In the genomic region with DNA sequence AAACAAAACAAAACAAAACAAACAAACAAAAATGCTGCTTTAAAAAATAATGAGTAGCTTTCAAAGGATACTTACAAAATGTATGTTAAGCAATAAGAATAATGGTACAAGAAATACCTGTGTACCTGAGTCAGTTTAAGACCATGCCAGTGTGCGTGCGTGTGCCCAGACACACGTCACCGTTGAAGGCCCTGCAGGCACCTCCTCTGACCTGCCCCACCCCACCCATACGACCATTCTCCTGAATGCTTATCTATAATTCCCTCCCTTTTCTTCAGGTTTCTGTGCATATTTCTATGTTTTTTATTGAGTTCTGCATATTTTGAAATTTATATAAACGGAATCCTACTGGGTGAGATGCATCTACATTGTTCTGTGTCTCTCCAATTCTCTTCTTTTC, we compare ENCODE assay signal across 18 cellular contexts.
DNase-seq lines count a peak whose midpoint lies in the region; ATAC-seq and TF ChIP-seq lines count a peak whose summit lies in the region.
"Had no signal": no experiment of that assay in that cellular context is flagged by ENCODE, and none has a peak within 500 bp of the region (broad histone marks: within the 10 kb centered on the region; RNA-seq: fewer than 3 reads in every experiment).

No MANE protein-coding gene starts in this region.

- no peaks in the 10 kb centered on the region for H3K9me3 Mint-ChIP-seq in MCF 10A (ENCODE audit: unreplicated experiment)
- H3K9me3 Mint-ChIP-seq in activated naive CD8-positive, alpha-beta T cell treated with anti-CD3 and anti-CD28 coated beads for 36 hours = no peaks in the 10 kb centered on the region
- H3K9me3 Mint-ChIP-seq: CD4-positive, alpha-beta T cell; CD8-positive, alpha-beta T cell had no signal

- H2AK5ac ChIP-seq in trophoblast cell (ENCODE audit: low read length) = no peak overlapping the region

- no peaks in the 10 kb centered on the region for H3K79me2 ChIP-seq in trophoblast cell (ENCODE audit: control insufficient read depth, insufficient read depth, low read length, poor library complexity)
- H3K79me2 ChIP-seq in OCI-LY7 (ENCODE audit: insufficient read depth, low read depth, low read length) = no peaks in the 10 kb centered on the region

- H3K4me2 ChIP-seq in trophoblast cell (ENCODE audit: low read length) (no peak overlapping the region), OCI-LY7 (ENCODE audit: low read length) (no peak overlapping the region)
- H3K4me2 ChIP-seq: A549; BLaER1 treated with 17β-estradiol and CSF1 and Interleukin-3, amounts not matched to agents 10 nM and 100 nM had no signal

- no peak overlapping the region for H3K23ac ChIP-seq in trophoblast cell (ENCODE audit: low read length)

- H2BK12ac ChIP-seq in trophoblast cell (ENCODE audit: low read length) = no peak overlapping the region

- POLR2A ChIA-PET in MCF 10A (lab: Yijun Ruan, JAX) (no interaction called here), OCI-LY7 (lab: Charles Lee) (no interaction called here)

- H3K4me1 Mint-ChIP-seq in MCF 10A (ENCODE audit: insufficient read depth, unreplicated experiment) = no peaks in the 10 kb centered on the region
- peaks cover 9% of the 10 kb centered on the region for H3K4me1 Mint-ChIP-seq in activated naive CD8-positive, alpha-beta T cell treated with anti-CD3 and anti-CD28 coated beads for 36 hours

- no peak overlapping the region for H4K91ac ChIP-seq in trophoblast cell (ENCODE audit: low read depth, low read length)

- BruUV-seq in MCF 10A (replicated peaks; lab: Mats Ljungman, UMichigan) (no TSS peak), OCI-LY7 (replicated peaks; lab: Mats Ljungman, UMichigan) (no TSS peak)

- no peak overlapping the region for H2AFZ ChIP-seq in trophoblast cell (ENCODE audit: insufficient read depth, low read length, poor library complexity)
- no peak overlapping the region for H2AFZ ChIP-seq in OCI-LY7 (ENCODE audit: low read length)

- H3K9ac ChIP-seq in trophoblast cell (ENCODE audit: low read length) = no peak overlapping the region
- H3K9ac ChIP-seq: BLaER1 treated with 17β-estradiol and CSF1 and Interleukin-3, amounts not matched to agents 10 nM and 100 nM had no signal

- TF ChIP-seq POLR2A in breast epithelium (IDR thresholded peaks at IDR 0.05) = no peak

- no peak overlapping the region for H3K18ac ChIP-seq in trophoblast cell (ENCODE audit: low read length)

- peaks cover 2% of the 10 kb centered on the region for H3K79me1 ChIP-seq in trophoblast cell (ENCODE audit: low read length)

- no peak overlapping the region for H3K4me3 Mint-ChIP-seq in MCF 10A (ENCODE audit: unreplicated experiment)
- no peak overlapping the region for H3K4me3 Mint-ChIP-seq in activated naive CD8-positive, alpha-beta T cell treated with anti-CD3 and anti-CD28 coated beads for 36 hours
- H3K4me3 Mint-ChIP-seq: B cell; CD4-positive, alpha-beta T cell; CD8-positive, alpha-beta T cell had no signal

- no peaks in the 10 kb centered on the region for H3K4me1 ChIP-seq in breast epithelium
- peaks cover 8% of the 10 kb centered on the region for H3K4me1 ChIP-seq in foreskin keratinocyte
- H3K4me1 ChIP-seq in trophoblast cell (ENCODE audit: control insufficient read depth in 1 of 2, insufficient read depth in 2 of 2, low read length in 2 of 2) = peaks cover 0 to 2% of the 10 kb centered on the region in 2 experiments
- no peaks in the 10 kb centered on the region for H3K4me1 ChIP-seq in OCI-LY7 (ENCODE audit: insufficient read depth, low read length, poor library complexity, severe bottlenecking)
- H3K4me1 ChIP-seq: A549, Caco-2 had no signal

- H2BK120ac ChIP-seq in trophoblast cell (ENCODE audit: insufficient read depth, low read length, poor library complexity) = no peak overlapping the region

- no peak overlapping the region for H4K8ac ChIP-seq in trophoblast cell (ENCODE audit: low read depth, low read length)

- no peaks in the 10 kb centered on the region for H3K9me2 ChIP-seq in OCI-LY7 (ENCODE audit: insufficient read depth, low read length)

- TF ChIP-seq CTCF in MCF 10A (IDR thresholded peaks at IDR 0.05; ENCODE audit: unreplicated experiment) (no peak), breast epithelium (IDR thresholded peaks at IDR 0.05) (no peak), foreskin keratinocyte (conservative IDR thresholded peaks at IDR 0.05) (no peak), OCI-LY7 (conservative IDR thresholded peaks at IDR 0.05; ENCODE audit: low read length) (no peak)

- ATAC-seq in foreskin keratinocyte = peak; percentile 66
- ATAC-seq: A549; CD8-positive, alpha-beta T cell had no signal

- H3K27me3 Mint-ChIP-seq in MCF 10A (ENCODE audit: insufficient read depth, unreplicated experiment) = no peaks in the 10 kb centered on the region
- H3K27me3 Mint-ChIP-seq in activated naive CD8-positive, alpha-beta T cell treated with anti-CD3 and anti-CD28 coated beads for 36 hours = no peaks in the 10 kb centered on the region
- H3K27me3 Mint-ChIP-seq: B cell; CD4-positive, alpha-beta T cell had no signal

- H3K9me3 ChIP-seq in breast epithelium (no peaks in the 10 kb centered on the region), trophoblast cell (ENCODE audit: insufficient read depth, low read depth, low read length) (no peaks in the 10 kb centered on the region), OCI-LY7 (ENCODE audit: low read length) (no peaks in the 10 kb centered on the region)
- H3K9me3 ChIP-seq: A549, Caco-2 had no signal

- H3K4me3 ChIP-seq in breast epithelium = no peak overlapping the region
- H3K4me3 ChIP-seq in trophoblast cell (ENCODE audit: low read depth, low read length) = no peak overlapping the region
- H3K4me3 ChIP-seq in OCI-LY7 (ENCODE audit: low read depth, low read length, poor library complexity, severe bottlenecking) = no peak overlapping the region
- H3K4me3 ChIP-seq: A549; BLaER1 treated with 17β-estradiol and CSF1 and Interleukin-3, amounts not matched to agents 10 nM and 100 nM had no signal

- H3K27ac ChIP-seq in breast epithelium (no peak overlapping the region), foreskin keratinocyte (peak overlapping the region; percentile 52), trophoblast cell (ENCODE audit: low read depth, low read length) (no peak overlapping the region), OCI-LY7 (ENCODE audit: low read depth, low read length, poor library complexity, severe bottlenecking) (no peak overlapping the region)
- H3K27ac ChIP-seq: 22Rv1; A549; BLaER1 treated with 17β-estradiol and CSF1 and Interleukin-3, amounts not matched to agents 10 nM and 100 nM; C4-2B had no signal

- DNase-seq in MCF 10A (ENCODE audit: unreplicated experiment) (peak; percentile 46), breast epithelium (ENCODE audit: low spot score in 2 of 2) (no peak), foreskin keratinocyte (peak; percentile 5 to 52), trophoblast cell (peak; percentile 90), OCI-LY7 (ENCODE audit: low spot score) (no peak)
- DNase-seq in activated naive CD8-positive, alpha-beta T cell treated with anti-CD3 and anti-CD28 coated beads for 36 hours = no peak
- DNase-seq: AML-193; Caco-2; Calu3; CD4-positive, alpha-beta T cell; CD8-positive, alpha-beta T cell; DMS79 treated with DMSO at 0.1 percent for 48 hours; GF-D8 had no signal

- intact Hi-C loops in MCF 10A (cut with micrococcal nuclease) (no loop called here), breast epithelium (cut with DNase I; ENCODE audit: low total_unique reads) (no loop called here), OCI-LY7 (cut with micrococcal nuclease; ENCODE audit: unreplicated experiment) (no loop called here)

- CTCF ChIA-PET in MCF 10A (lab: Yijun Ruan, JAX) = no interaction called here
- CTCF ChIA-PET in OCI-LY7 (lab: Charles Lee; ENCODE audit: unreplicated experiment) = no interaction called here

- no peak overlapping the region for H3K4ac ChIP-seq in trophoblast cell (ENCODE audit: low read depth, low read length)

- no peak overlapping the region for H2BK5ac ChIP-seq in trophoblast cell (ENCODE audit: low read depth, low read length, poor library complexity)

- no peak overlapping the region for H4K12ac ChIP-seq in trophoblast cell (ENCODE audit: low read depth, low read length)

- H3K14ac ChIP-seq in trophoblast cell (ENCODE audit: low read length) = no peak overlapping the region

- no peaks in the 10 kb centered on the region for H3K27me3 ChIP-seq in breast epithelium
- no peaks in the 10 kb centered on the region for H3K27me3 ChIP-seq in foreskin keratinocyte
- no peaks in the 10 kb centered on the region for H3K27me3 ChIP-seq in trophoblast cell (ENCODE audit: insufficient read depth, low read length)
- H3K27me3 ChIP-seq: BLaER1 treated with 17β-estradiol and CSF1 and Interleukin-3, amounts not matched to agents 10 nM and 100 nM had no signal

- no peak overlapping the region for H3K27ac Mint-ChIP-seq in MCF 10A (ENCODE audit: low read depth, unreplicated experiment)
- H3K27ac Mint-ChIP-seq in activated naive CD8-positive, alpha-beta T cell treated with anti-CD3 and anti-CD28 coated beads for 36 hours = no peak overlapping the region
- H3K27ac Mint-ChIP-seq: B cell; CD4-positive, alpha-beta T cell; CD8-positive, alpha-beta T cell had no signal

- H4K20me1 ChIP-seq in OCI-LY7 (ENCODE audit: insufficient read depth, low read length) = no peaks in the 10 kb centered on the region
- H4K20me1 ChIP-seq: BLaER1 treated with 17β-estradiol and CSF1 and Interleukin-3, amounts not matched to agents 10 nM and 100 nM had no signal

- WGBS in trophoblast cell (ENCODE audit: extremely low coverage, insufficient coverage, insufficient read length) = no CpG with 5 or more reads among the region's 6 CpGs

- H3K36me3 ChIP-seq in breast epithelium = no peaks in the 10 kb centered on the region
- H3K36me3 ChIP-seq in trophoblast cell (ENCODE audit: control insufficient read depth in 1 of 2, insufficient read depth in 2 of 2, low read length in 2 of 2) = no peaks in the 10 kb centered on the region
- no peaks in the 10 kb centered on the region for H3K36me3 ChIP-seq in OCI-LY7 (ENCODE audit: insufficient read depth, low read length)
- H3K36me3 ChIP-seq: BLaER1 treated with 17β-estradiol and CSF1 and Interleukin-3, amounts not matched to agents 10 nM and 100 nM had no signal

- no peaks in the 10 kb centered on the region for H3K36me3 Mint-ChIP-seq in MCF 10A (ENCODE audit: insufficient read depth, unreplicated experiment)
- H3K36me3 Mint-ChIP-seq in activated naive CD8-positive, alpha-beta T cell treated with anti-CD3 and anti-CD28 coated beads for 36 hours = no peaks in the 10 kb centered on the region
- H3K36me3 Mint-ChIP-seq: CD8-positive, alpha-beta T cell had no signal

Comparison
In these comparisons a context has a peak if more than half of its experiments do, and no peak if none do; other contexts are left out.
1. DNase-seq: peak in MCF 10A (single experiment), foreskin keratinocyte (2 of 2) and trophoblast cell (2 of 2); none in breast epithelium (0 of 2), activated naive CD8-positive, alpha-beta T cell treated with anti-CD3 and anti-CD28 coated beads for 36 hours (single experiment) and OCI-LY7 (single experiment).